1 cellular context compared by ENCODE assay signal in the genomic region with DNA sequence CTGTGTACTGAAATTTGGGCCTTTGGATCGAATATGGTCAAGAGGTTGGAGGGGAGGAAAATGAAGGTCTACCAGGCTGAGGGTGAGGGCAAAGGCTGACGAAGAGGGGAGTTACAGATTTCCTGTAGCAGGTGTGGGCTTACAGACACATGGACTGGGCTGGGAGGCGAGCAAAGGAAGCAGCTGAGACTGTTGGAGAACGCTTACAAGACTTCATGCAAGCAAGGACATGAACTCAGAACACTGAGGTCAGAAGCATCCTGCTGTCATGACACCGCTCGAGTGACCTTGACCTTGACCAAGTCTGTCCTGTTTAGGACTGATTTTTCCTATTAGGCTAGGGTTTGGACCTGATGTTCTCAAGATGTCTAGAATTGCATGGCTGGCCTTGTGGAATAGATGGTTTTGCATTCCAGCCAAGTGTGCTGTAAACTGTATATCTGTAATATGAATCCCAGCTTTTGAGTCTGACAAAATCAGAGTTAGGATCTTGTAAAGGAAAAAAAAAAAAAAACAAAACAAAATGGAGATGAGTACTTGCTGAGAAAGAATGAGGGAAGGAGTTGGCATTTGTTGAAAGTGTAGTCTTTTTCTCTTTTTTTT.
TF ChIP-seq lines count a peak whose summit lies in the region.

No MANE protein-coding gene starts in this region.

TF ChIP-seq in A549, 52 proteins besides CTCF, POLR2A, EP300 and RAD21 (continued from another document):
- TF ChIP-seq, protein P1, sequence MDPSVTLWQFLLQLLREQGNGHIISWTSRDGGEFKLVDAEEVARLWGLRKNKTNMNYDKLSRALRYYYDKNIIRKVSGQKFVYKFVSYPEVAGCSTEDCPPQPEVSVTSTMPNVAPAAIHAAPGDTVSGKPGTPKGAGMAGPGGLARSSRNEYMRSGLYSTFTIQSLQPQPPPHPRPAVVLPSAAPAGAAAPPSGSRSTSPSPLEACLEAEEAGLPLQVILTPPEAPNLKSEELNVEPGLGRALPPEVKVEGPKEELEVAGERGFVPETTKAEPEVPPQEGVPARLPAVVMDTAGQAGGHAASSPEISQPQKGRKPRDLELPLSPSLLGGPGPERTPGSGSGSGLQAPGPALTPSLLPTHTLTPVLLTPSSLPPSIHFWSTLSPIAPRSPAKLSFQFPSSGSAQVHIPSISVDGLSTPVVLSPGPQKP (IDR thresholded peaks at IDR 0.05; ENCODE audit: low read depth, low read length) = no peak
